9 cellular contexts compared by ENCODE assay signal in genomic region chr20:60270341-60270740, GRCh38.
"Had no signal": no experiment of that assay in that cellular context is flagged by ENCODE, and none has a peak within 500 bp of the region (broad histone marks: within the 10 kb centered on the region; RNA-seq: fewer than 3 reads in every experiment).

No MANE protein-coding gene starts in this region.

- ATAC-seq: HCT116, HepG2 had no signal

- H3K9me3 ChIP-seq: HAP-1 had no signal

- H3K27ac ChIP-seq: GM23248, KMS-11 had no signal

- FAIRE-seq: HepG2 had no signal

- H3K9ac ChIP-seq: GM23248, KMS-11 had no signal

- H3K36me3 ChIP-seq: HAP-1 had no signal

- DNase-seq: GM23248, GOT3, H7, HFFc6, KBM-7 had no signal

- H2AFZ ChIP-seq: GM23248 had no signal

- H3K4me1 ChIP-seq: HAP-1 had no signal

- H3K4me3 ChIP-seq: GM23248, HAP-1 had no signal

- H3K4me2 ChIP-seq: KMS-11 had no signal
